ENCODE assay signal across 1 cellular context in genomic region chr5:125054106-125054505, GRCh38.
TF ChIP-seq lines count a peak whose summit lies in the region.

No MANE protein-coding gene starts in this region.

TF ChIP-seq in GM23338, 12 proteins besides CTCF, POLR2A, EP300 and RAD21 (continued from another document):
- TF ChIP-seq ZNF462 (CRISPR knock-in tag; IDR thresholded peaks at IDR 0.05) (no peak), EZH2phosphoT487 (IDR thresholded peaks at IDR 0.05; ENCODE audit: unreplicated experiment) (no peak), EZH2 (IDR thresholded peaks at IDR 0.05; ENCODE audit: low read depth, unreplicated experiment) (no peak), NANOG (IDR thresholded peaks at IDR 0.05; ENCODE audit: borderline replicate concordance) (no peak), POLR2AphosphoS5 (IDR thresholded peaks at IDR 0.05; ENCODE audit: low read depth) (no peak), STAT1 (IDR thresholded peaks at IDR 0.05; ENCODE audit: unreplicated experiment) (no peak), REST (IDR thresholded peaks at IDR 0.05; ENCODE audit: unreplicated experiment) (no peak)
